ENCODE assay signal across 1 cellular context in the genomic region with DNA sequence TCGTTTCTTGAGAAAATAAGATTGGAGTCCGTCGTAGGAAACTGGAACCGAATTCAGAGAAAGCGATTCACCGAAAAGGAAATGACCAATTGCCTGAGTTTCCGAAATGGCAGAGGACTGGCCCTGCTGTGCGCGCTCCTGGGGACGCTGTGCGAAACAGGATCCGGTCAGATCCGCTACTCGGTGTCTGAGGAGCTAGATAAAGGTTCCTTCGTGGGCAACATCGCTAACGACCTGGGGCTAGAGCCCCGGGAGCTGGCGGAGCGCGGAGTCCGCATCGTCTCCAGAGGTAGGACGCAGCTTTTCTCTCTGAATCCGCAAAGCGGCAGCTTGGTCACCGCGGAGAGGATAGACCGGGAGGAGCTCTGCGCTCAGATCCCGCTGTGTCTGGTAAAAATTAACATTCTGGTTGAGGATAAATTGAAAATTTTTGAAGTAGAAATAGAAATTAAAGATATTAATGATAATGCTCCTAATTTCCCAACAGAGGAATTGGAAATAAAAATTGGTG.
TF ChIP-seq lines count a peak whose summit lies in the region.

No MANE protein-coding gene starts in this region.

TF ChIP-seq in GM23338, 12 proteins besides CTCF, POLR2A, EP300 and RAD21 (continued from another document):
- TF ChIP-seq, protein P1, sequence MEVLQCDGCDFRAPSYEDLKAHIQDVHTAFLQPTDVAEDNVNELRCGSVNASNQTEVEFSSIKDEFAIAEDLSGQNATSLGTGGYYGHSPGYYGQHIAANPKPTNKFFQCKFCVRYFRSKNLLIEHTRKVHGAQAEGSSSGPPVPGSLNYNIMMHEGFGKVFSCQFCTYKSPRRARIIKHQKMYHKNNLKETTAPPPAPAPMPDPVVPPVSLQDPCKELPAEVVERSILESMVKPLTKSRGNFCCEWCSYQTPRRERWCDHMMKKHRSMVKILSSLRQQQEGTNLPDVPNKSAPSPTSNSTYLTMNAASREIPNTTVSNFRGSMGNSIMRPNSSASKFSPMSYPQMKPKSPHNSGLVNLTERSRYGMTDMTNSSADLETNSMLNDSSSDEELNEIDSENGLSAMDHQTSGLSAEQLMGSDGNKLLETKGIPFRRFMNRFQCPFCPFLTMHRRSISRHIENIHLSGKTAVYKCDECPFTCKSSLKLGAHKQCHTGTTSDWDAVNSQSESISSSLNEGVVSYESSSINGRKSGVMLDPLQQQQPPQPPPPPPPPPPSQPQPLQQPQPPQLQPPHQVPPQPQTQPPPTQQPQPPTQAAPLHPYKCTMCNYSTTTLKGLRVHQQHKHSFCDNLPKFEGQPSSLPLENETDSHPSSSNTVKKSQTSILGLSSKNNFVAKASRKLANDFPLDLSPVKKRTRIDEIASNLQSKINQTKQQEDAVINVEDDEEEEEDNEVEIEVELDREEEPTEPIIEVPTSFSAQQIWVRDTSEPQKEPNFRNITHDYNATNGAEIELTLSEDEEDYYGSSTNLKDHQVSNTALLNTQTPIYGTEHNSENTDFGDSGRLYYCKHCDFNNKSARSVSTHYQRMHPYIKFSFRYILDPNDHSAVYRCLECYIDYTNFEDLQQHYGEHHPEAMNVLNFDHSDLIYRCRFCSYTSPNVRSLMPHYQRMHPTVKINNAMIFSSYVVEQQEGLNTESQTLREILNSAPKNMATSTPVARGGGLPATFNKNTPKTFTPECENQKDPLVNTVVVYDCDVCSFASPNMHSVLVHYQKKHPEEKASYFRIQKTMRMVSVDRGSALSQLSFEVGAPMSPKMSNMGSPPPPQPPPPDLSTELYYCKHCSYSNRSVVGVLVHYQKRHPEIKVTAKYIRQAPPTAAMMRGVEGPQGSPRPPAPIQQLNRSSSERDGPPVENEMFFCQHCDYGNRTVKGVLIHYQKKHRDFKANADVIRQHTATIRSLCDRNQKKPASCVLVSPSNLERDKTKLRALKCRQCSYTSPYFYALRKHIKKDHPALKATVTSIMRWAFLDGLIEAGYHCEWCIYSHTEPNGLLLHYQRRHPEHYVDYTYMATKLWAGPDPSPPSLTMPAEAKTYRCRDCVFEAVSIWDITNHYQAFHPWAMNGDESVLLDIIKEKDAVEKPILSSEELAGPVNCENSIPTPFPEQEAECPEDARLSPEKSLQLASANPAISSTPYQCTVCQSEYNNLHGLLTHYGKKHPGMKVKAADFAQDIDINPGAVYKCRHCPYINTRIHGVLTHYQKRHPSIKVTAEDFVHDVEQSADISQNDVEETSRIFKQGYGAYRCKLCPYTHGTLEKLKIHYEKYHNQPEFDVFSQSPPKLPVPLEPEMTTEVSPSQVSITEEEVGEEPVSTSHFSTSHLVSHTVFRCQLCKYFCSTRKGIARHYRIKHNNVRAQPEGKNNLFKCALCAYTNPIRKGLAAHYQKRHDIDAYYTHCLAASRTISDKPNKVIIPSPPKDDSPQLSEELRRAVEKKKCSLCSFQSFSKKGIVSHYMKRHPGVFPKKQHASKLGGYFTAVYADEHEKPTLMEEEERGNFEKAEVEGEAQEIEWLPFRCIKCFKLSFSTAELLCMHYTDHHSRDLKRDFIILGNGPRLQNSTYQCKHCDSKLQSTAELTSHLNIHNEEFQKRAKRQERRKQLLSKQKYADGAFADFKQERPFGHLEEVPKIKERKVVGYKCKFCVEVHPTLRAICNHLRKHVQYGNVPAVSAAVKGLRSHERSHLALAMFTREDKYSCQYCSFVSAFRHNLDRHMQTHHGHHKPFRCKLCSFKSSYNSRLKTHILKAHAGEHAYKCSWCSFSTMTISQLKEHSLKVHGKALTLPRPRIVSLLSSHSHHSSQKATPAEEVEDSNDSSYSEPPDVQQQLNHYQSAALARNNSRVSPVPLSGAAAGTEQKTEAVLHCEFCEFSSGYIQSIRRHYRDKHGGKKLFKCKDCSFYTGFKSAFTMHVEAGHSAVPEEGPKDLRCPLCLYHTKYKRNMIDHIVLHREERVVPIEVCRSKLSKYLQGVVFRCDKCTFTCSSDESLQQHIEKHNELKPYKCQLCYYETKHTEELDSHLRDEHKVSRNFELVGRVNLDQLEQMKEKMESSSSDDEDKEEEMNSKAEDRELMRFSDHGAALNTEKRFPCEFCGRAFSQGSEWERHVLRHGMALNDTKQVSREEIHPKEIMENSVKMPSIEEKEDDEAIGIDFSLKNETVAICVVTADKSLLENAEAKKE (CRISPR knock-in tag; IDR thresholded peaks at IDR 0.05), result no peak
- TF ChIP-seq CREB1 (CRISPR knock-in tag; IDR thresholded peaks at IDR 0.05; ENCODE audit: low read depth), result no peak
- no peak for TF ChIP-seq EZH2 (IDR thresholded peaks at IDR 0.05; ENCODE audit: low read depth, unreplicated experiment)
- no peak for TF ChIP-seq ZNF331 (CRISPR knock-in tag; IDR thresholded peaks at IDR 0.05; ENCODE audit: low read depth)
- no peak for TF ChIP-seq ZNF114 (CRISPR knock-in tag; IDR thresholded peaks at IDR 0.05)
- TF ChIP-seq POLR2AphosphoS5 (IDR thresholded peaks at IDR 0.05; ENCODE audit: low read depth), result no peak
- TF ChIP-seq JUNB (IDR thresholded peaks at IDR 0.05; ENCODE audit: unreplicated experiment), result no peak
- no peak for TF ChIP-seq NANOG (IDR thresholded peaks at IDR 0.05; ENCODE audit: borderline replicate concordance)
- TF ChIP-seq, protein P2, sequence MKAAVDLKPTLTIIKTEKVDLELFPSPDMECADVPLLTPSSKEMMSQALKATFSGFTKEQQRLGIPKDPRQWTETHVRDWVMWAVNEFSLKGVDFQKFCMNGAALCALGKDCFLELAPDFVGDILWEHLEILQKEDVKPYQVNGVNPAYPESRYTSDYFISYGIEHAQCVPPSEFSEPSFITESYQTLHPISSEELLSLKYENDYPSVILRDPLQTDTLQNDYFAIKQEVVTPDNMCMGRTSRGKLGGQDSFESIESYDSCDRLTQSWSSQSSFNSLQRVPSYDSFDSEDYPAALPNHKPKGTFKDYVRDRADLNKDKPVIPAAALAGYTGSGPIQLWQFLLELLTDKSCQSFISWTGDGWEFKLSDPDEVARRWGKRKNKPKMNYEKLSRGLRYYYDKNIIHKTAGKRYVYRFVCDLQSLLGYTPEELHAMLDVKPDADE (IDR thresholded peaks at IDR 0.05), result no peak
- TF ChIP-seq EZH2phosphoT487 (IDR thresholded peaks at IDR 0.05; ENCODE audit: unreplicated experiment), result no peak
- no peak for TF ChIP-seq STAT1 (IDR thresholded peaks at IDR 0.05; ENCODE audit: unreplicated experiment)
